1 cellular context compared by ENCODE assay signal in the genomic region with DNA sequence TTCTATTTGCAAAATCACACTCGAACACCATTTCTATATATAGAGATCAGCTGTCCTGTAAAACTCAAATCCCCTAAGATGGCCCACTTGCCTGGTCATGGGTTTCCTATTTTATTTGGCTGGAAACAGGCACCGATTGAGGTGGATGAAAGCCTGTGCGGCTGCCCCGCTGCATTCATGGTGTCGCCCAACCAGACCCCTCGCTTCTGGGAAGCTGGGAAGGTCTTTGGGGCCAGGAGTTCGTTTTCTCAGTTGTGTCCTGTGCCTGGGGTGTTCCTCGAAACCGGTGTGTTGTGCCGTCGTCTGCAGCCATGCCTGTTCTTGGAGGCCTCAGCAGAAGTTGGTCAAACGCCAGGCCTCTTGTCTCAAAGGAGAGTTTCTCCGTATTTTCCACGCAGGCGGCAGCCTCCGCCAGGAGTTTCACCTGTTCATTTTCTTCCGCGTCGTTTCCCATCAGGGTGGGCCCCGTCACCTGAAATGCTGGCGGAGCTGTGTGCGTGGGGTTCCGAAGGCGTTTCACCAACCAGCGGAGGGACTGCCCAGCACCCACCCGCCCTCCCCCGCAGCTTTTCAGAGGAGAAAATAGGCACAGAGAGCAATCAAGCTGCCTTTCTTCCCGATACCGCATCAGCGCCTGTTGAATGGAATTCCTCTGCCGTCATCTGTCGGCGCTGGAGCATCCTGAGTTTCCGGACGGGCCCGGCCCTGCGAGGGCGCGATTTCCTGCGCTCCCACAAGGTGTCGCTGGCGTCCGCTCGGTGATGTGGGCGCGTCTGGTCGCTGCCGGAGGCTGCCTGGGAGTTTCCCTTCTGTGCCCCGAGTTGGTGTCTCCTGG.
TF ChIP-seq lines count a peak whose summit lies in the region.

No MANE protein-coding gene starts in this region.

TF ChIP-seq in K562, 482 proteins besides CTCF, POLR2A, EP300 and RAD21 (continued from another document):
- TF ChIP-seq, protein P1, sequence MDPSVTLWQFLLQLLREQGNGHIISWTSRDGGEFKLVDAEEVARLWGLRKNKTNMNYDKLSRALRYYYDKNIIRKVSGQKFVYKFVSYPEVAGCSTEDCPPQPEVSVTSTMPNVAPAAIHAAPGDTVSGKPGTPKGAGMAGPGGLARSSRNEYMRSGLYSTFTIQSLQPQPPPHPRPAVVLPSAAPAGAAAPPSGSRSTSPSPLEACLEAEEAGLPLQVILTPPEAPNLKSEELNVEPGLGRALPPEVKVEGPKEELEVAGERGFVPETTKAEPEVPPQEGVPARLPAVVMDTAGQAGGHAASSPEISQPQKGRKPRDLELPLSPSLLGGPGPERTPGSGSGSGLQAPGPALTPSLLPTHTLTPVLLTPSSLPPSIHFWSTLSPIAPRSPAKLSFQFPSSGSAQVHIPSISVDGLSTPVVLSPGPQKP (CRISPR knock-in tag; IDR thresholded peaks at IDR 0.05) = no peak
